ENCODE assay signal across 14 cellular contexts in genomic region chr3:193909387-193909786, GRCh38.
DNase-seq lines count a peak whose midpoint lies in the region; ATAC-seq lines count a peak whose summit lies in the region.
"Had no signal": no experiment of that assay in that cellular context is flagged by ENCODE, and none has a peak within 500 bp of the region (broad histone marks: within the 10 kb centered on the region; RNA-seq: fewer than 3 reads in every experiment).

No MANE protein-coding gene starts in this region.

- no peak overlapping the region for H3K4ac ChIP-seq in neuronal stem cell (ENCODE audit: low read length)

- H3K9ac ChIP-seq in neuronal stem cell (ENCODE audit: low read depth, low read length, poor library complexity): no peak overlapping the region

- no peak overlapping the region for H4K91ac ChIP-seq in neuronal stem cell (ENCODE audit: low read depth, low read length, poor library complexity)

- H3K14ac ChIP-seq in neuronal stem cell (ENCODE audit: low read length): no peak overlapping the region

- peaks cover 8 to 10% of the 10 kb centered on the region in 2 donors for H3K4me1 ChIP-seq in neuronal stem cell (ENCODE audit: control insufficient read depth in 2 of 2, insufficient read depth in 1 of 2, low read depth in 1 of 2, low read length in 2 of 2)

- H3K27ac ChIP-seq in neuronal stem cell (replicated peaks; ENCODE audit: low read length): no peak overlapping the region
- H3K27ac ChIP-seq: gastroesophageal sphincter, SK-N-MC, thoracic aorta had no signal

- peak overlapping the region; percentile 79 for H2BK15ac ChIP-seq in neuronal stem cell (ENCODE audit: low read length)

- no peak overlapping the region for H2AFZ ChIP-seq in neuronal stem cell (ENCODE audit: low read length)

- no CpG with 5 or more reads among the region's 2 CpGs for WGBS in neuronal stem cell (ENCODE audit: extremely low coverage in 2 of 2, insufficient read length in 2 of 2, insufficient replicate concordance in 1 of 2), 2 donors

- H3K4me3 ChIP-seq in neuronal stem cell (ENCODE audit: low read length in 2 of 2): no peak overlapping the region
- H3K4me3 ChIP-seq: gastroesophageal sphincter, SK-N-MC, thoracic aorta had no signal

- H2BK12ac ChIP-seq in neuronal stem cell (ENCODE audit: low read length): peak overlapping the region; percentile 23

- peak overlapping the region; percentile 49 for H2AK5ac ChIP-seq in neuronal stem cell (ENCODE audit: low read depth, low read length)

- no peak overlapping the region for H3K23ac ChIP-seq in neuronal stem cell (ENCODE audit: low read depth, low read length, poor library complexity)

- H3K36me3 ChIP-seq in neuronal stem cell (replicated peaks in 1 of 2; ENCODE audit: control insufficient read depth in 2 of 2, insufficient read depth in 2 of 2, low read length in 2 of 2): no peaks in the 10 kb centered on the region
- H3K36me3 ChIP-seq: gastroesophageal sphincter, thoracic aorta had no signal

- no peak overlapping the region for H2BK120ac ChIP-seq in neuronal stem cell (ENCODE audit: low read depth, low read length)

- peak overlapping the region; percentile 80 for H3K18ac ChIP-seq in neuronal stem cell (ENCODE audit: low read length)

- no peaks in the 10 kb centered on the region for H3K79me1 ChIP-seq in neuronal stem cell (ENCODE audit: low read depth, low read length)

- no peak overlapping the region for H2BK5ac ChIP-seq in neuronal stem cell (ENCODE audit: low read length)

- ATAC-seq in GM18517 (IDR thresholded peaks at IDR 0.05; ENCODE audit: unreplicated experiment) (peak; percentile 74), GM19455 (IDR thresholded peaks at IDR 0.05; ENCODE audit: unreplicated experiment) (peak; percentile 64), HG03175 (IDR thresholded peaks at IDR 0.05; ENCODE audit: unreplicated experiment) (peak; percentile 75)
- ATAC-seq: gastroesophageal sphincter had no signal

- H3K27me3 ChIP-seq in neuronal stem cell (ENCODE audit: control insufficient read depth in 3 of 3, insufficient read depth in 3 of 3, low read depth in 1 of 3, low read length in 3 of 3): no peaks in the 10 kb centered on the region
- H3K27me3 ChIP-seq: gastroesophageal sphincter had no signal

- H4K8ac ChIP-seq in neuronal stem cell (ENCODE audit: low read depth, low read length): no peak overlapping the region

- H3K4me2 ChIP-seq in neuronal stem cell (ENCODE audit: insufficient read depth, low read length, poor library complexity, severe bottlenecking): no peak overlapping the region

- no peaks in the 10 kb centered on the region for H3K9me3 ChIP-seq in neuronal stem cell (replicated peaks in 1 of 2; ENCODE audit: control insufficient read depth in 2 of 2, insufficient read depth in 1 of 2, low read depth in 1 of 2, low read length in 2 of 2)
- H3K9me3 ChIP-seq: thoracic aorta had no signal

- DNase-seq in neuronal stem cell (ENCODE audit: low spot score) (no peak), NCI-H1092 treated with DMSO at 0.1 percent for 48 hours (lab: John Stamatoyannopoulos, UW) (no peak), DMS53 treated with DMSO at 0.1 percent for 48 hours (lab: John Stamatoyannopoulos, UW; ENCODE audit: unreplicated experiment) (no peak), KG1 (lab: John Stamatoyannopoulos, UW) (no peak)
- DNase-seq: activated CD4-positive, alpha-beta T cell treated with anti-CD3 and anti-CD28 coated beads for 1 hour; activated gamma-delta T cell; CD8-positive, alpha-beta memory T cell; NCI-H1930 had no signal
